Comparison of ENCODE assay signal across 11 cellular contexts in genomic region chr15:70276401-70276800, GRCh38.
"Had no signal": no experiment of that assay in that cellular context is flagged by ENCODE, and none has a peak within 500 bp of the region (broad histone marks: within the 10 kb centered on the region; RNA-seq: fewer than 3 reads in every experiment).

No MANE protein-coding gene starts in this region.

- H3K27ac Mint-ChIP-seq: mesothelial cell of epicardium, nephron had no signal

- H3K4me3 Mint-ChIP-seq: mesothelial cell of epicardium, nephron had no signal

- H3K36me3 Mint-ChIP-seq: mesothelial cell of epicardium had no signal

- H3K9me3 Mint-ChIP-seq: mesothelial cell of epicardium, nephron had no signal

- H3K27ac ChIP-seq: right atrium auricular region had no signal

- H3K4me3 ChIP-seq: right atrium auricular region had no signal

- H3K9me3 ChIP-seq: right atrium auricular region had no signal

- ATAC-seq: esophagus mucosa, left lobe of liver had no signal

- H3K36me3 ChIP-seq: right atrium auricular region had no signal

- H3K27me3 ChIP-seq: right atrium auricular region had no signal

- DNase-seq: effector memory CD4-positive, alpha-beta T cell; islet precursor cell; small intestine; stimulated activated CD4-positive, alpha-beta T cell treated with anti-CD3 and anti-CD28 coated beads, Interleukin-12 subunit alpha, Interleukin-12 subunit beta, amount 100 ng/mL, for 4 hours; stimulated activated naive CD4-positive, alpha-beta T cell treated with Interleukin-2 at 50 U/mL for 16 hours; trophoblast cell had no signal
